In genomic region chr2:178298785-178299212, GRCh38 we compare ENCODE assay signal across 1 cellular context.
A peak's percentile ranks its signal among the peaks of the same experiment; 100 is the strongest.
TF ChIP-seq lines count a peak whose summit lies in the region.

No MANE protein-coding gene starts in this region.

TF ChIP-seq in endothelial cell of umbilical vein, 7 proteins besides CTCF, POLR2A, EP300 and RAD21 (continued from another document):
- TF ChIP-seq POLR2AphosphoS5 (IDR thresholded peaks at IDR 0.05; ENCODE audit: insufficient read depth, low read depth, low read length), result peak; percentile 17
- no peak for TF ChIP-seq MYC (IDR thresholded peaks at IDR 0.05; ENCODE audit: low read depth, low read length)
- TF ChIP-seq GATA2 (IDR thresholded peaks at IDR 0.05; ENCODE audit: insufficient read depth, insufficient read length, low read depth, low read length), result peak; percentile 41
- TF ChIP-seq EZH2 (IDR thresholded peaks at IDR 0.05; ENCODE audit: borderline replicate concordance, low read depth, low read length, severe bottlenecking), result no peak
- TF ChIP-seq MAX (IDR thresholded peaks at IDR 0.05; ENCODE audit: insufficient read depth, insufficient read length), result no peak
